In genomic region chr11:36075053-36075452, GRCh38 we compare ENCODE assay signal across 11 cellular contexts.
DNase-seq lines count a peak whose midpoint lies in the region; TF ChIP-seq lines count a peak whose summit lies in the region.
"Had no signal": no experiment of that assay in that cellular context is flagged by ENCODE, and none has a peak within 500 bp of the region (broad histone marks: within the 10 kb centered on the region; RNA-seq: fewer than 3 reads in every experiment).

No MANE protein-coding gene starts in this region.

- H3K27me3 ChIP-seq in breast epithelium (no peaks in the 10 kb centered on the region), stomach smooth muscle (ENCODE audit: control insufficient read depth in 1 of 2, insufficient read depth in 2 of 2, low read length in 2 of 2) (no peaks in the 10 kb centered on the region)

- no peak overlapping the region for H3K4me3 ChIP-seq in breast epithelium
- no peak overlapping the region for H3K4me3 ChIP-seq in stomach smooth muscle (ENCODE audit: low read length in 2 of 2)
- H3K4me3 ChIP-seq: A549 had no signal

- H3K27ac ChIP-seq in breast epithelium (peak overlapping the region in 1 of 2 donors; percentile 64), stomach smooth muscle (ENCODE audit: low read length) (peak overlapping the region; percentile 18)
- H3K27ac ChIP-seq: A549 had no signal

- H3K27me3 Mint-ChIP-seq in MCF 10A (ENCODE audit: insufficient read depth, unreplicated experiment) (no peaks in the 10 kb centered on the region), brain (no peaks in the 10 kb centered on the region)

- H3K9ac ChIP-seq in stomach smooth muscle (ENCODE audit: low read length in 2 of 2): no peak overlapping the region

- peak overlapping the region; percentile 28 for H3K27ac Mint-ChIP-seq in MCF 10A (ENCODE audit: low read depth, unreplicated experiment)
- H3K27ac Mint-ChIP-seq in brain: peak overlapping the region; percentile 67 to 94 (median 86)
- H3K27ac Mint-ChIP-seq: activated naive CD4-positive, alpha-beta T cell treated with anti-CD3 and anti-CD28 coated beads, Interleukin-2, amount 50 U/mL, for 24 hours; effector memory CD8-positive, alpha-beta T cell had no signal

- CTCF ChIA-PET in MCF 10A (lab: Yijun Ruan, JAX): interaction anchor here (0.9 kb wide), 1 partner anchor 33 kb away, joined by 3 read pairs; no protein-coding TSS in a partner anchor

- peaks cover 20% of the 10 kb centered on the region for H3K4me1 Mint-ChIP-seq in MCF 10A (ENCODE audit: insufficient read depth, unreplicated experiment)
- peaks cover 61% of the 10 kb centered on the region for H3K4me1 Mint-ChIP-seq in brain
- H3K4me1 Mint-ChIP-seq: activated naive CD4-positive, alpha-beta T cell treated with anti-CD3 and anti-CD28 coated beads, Interleukin-2, amount 50 U/mL, for 24 hours had no signal

- POLR2A ChIA-PET in MCF 10A (lab: Yijun Ruan, JAX): interaction anchor here (2.0 to 2.1 kb wide), 2 partner anchors 11 to 14 kb away, joined by 4 to 9 read pairs; no protein-coding TSS in a partner anchor

- no TSS peak for BruUV-seq in MCF 10A (replicated peaks; lab: Mats Ljungman, UMichigan)

- intact Hi-C loops in MCF 10A (cut with micrococcal nuclease) (no loop called here), breast epithelium (cut with DNase I; ENCODE audit: low total_unique reads) (no loop called here)

- H3K4me3 Mint-ChIP-seq in MCF 10A (ENCODE audit: unreplicated experiment) (no peak overlapping the region), brain (peak overlapping the region in 1 of 5 experiments; percentile 16)
- H3K4me3 Mint-ChIP-seq: activated naive CD4-positive, alpha-beta T cell treated with anti-CD3 and anti-CD28 coated beads, Interleukin-2, amount 50 U/mL, for 24 hours; effector memory CD8-positive, alpha-beta T cell had no signal

- DNase-seq in MCF 10A (ENCODE audit: unreplicated experiment) (no peak), breast epithelium (ENCODE audit: low spot score in 2 of 2) (no peak), islet precursor cell (peak; percentile 74), HPDE6-E6E7 (ENCODE audit: extremely low spot score) (no peak), NCI-H748 treated with DMSO at 0.1 percent for 48 hours (lab: John Stamatoyannopoulos, UW) (no peak), NCI-H128 (lab: John Stamatoyannopoulos, UW; ENCODE audit: unreplicated experiment) (no peak)
- DNase-seq: effector memory CD8-positive, alpha-beta T cell had no signal

- peaks cover 8% of the 10 kb centered on the region for H3K9me3 Mint-ChIP-seq in MCF 10A (ENCODE audit: unreplicated experiment)
- peaks cover 12 to 29% (median 20%) of the 10 kb centered on the region in 5 experiments for H3K9me3 Mint-ChIP-seq in brain
- H3K9me3 Mint-ChIP-seq: activated naive CD4-positive, alpha-beta T cell treated with anti-CD3 and anti-CD28 coated beads, Interleukin-2, amount 50 U/mL, for 24 hours; effector memory CD8-positive, alpha-beta T cell had no signal

- TF ChIP-seq POLR2A in breast epithelium (IDR thresholded peaks at IDR 0.05): no peak

- H3K9me3 ChIP-seq in breast epithelium: peaks cover 0 to 7% of the 10 kb centered on the region in 2 donors
- H3K9me3 ChIP-seq in stomach smooth muscle (ENCODE audit: control insufficient read depth in 2 of 2, low read length in 2 of 2): no peaks in the 10 kb centered on the region

- H3K36me3 Mint-ChIP-seq in MCF 10A (ENCODE audit: insufficient read depth, unreplicated experiment) (peaks cover 24% of the 10 kb centered on the region), brain (peaks cover 29% of the 10 kb centered on the region)
- H3K36me3 Mint-ChIP-seq: activated naive CD4-positive, alpha-beta T cell treated with anti-CD3 and anti-CD28 coated beads, Interleukin-2, amount 50 U/mL, for 24 hours had no signal

- TF ChIP-seq CTCF in MCF 10A (IDR thresholded peaks at IDR 0.05; ENCODE audit: unreplicated experiment) (no peak), breast epithelium (IDR thresholded peaks at IDR 0.05) (no peak), brain (conservative IDR thresholded peaks at IDR 0.05) (no peak)

- H3K4me1 ChIP-seq in breast epithelium (no peaks in the 10 kb centered on the region), stomach smooth muscle (ENCODE audit: control insufficient read depth, insufficient read depth, low read length) (peaks cover 19% of the 10 kb centered on the region)
- H3K4me1 ChIP-seq: A549 had no signal

- H3K36me3 ChIP-seq in breast epithelium: no peaks in the 10 kb centered on the region
- H3K36me3 ChIP-seq in stomach smooth muscle (ENCODE audit: control insufficient read depth in 2 of 2, insufficient read depth in 2 of 2, low read length in 2 of 2): no peaks in the 10 kb centered on the region
